In the genomic region with DNA sequence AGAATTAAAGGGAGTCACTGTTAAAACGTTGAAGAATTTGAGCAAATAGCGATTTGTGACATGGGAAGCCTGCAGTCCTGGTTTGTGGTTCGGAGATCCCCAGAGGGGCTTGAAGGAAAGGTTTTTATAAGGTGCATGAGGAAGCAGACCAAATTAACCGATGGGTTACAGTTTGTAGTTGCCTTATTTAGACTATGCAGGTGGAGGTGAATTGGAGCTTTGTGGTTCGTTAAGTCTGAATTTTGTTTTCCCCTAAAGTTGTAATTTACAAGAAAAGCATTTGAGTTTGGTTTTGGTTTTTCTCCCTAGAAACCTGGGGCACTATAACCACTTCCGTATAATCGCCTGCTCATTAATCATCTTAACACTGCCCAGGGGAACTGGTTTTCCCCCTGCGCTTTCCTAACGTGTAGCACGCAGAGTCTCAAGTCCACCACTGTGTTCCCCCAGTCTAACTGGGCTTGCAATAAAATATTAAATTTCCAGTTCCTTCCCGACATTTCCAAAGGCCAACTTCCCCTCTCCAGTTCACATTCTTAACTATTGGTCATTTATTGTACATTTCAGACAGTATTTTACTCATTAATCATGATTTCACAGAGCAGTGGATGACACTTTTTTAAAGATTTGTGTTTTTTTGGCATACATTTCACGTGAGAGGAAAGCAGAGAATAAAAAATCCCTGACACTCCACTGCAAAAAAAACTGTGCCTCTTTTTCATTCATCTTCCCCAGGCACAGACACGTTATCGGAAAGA, we compare ENCODE assay signal across 1 cellular context.
TF ChIP-seq lines count a peak whose summit lies in the region.

No MANE protein-coding gene starts in this region.

TF ChIP-seq in GM12878, 131 proteins besides CTCF, POLR2A, EP300 and RAD21 (continued from another document):
- TF ChIP-seq, protein P1, sequence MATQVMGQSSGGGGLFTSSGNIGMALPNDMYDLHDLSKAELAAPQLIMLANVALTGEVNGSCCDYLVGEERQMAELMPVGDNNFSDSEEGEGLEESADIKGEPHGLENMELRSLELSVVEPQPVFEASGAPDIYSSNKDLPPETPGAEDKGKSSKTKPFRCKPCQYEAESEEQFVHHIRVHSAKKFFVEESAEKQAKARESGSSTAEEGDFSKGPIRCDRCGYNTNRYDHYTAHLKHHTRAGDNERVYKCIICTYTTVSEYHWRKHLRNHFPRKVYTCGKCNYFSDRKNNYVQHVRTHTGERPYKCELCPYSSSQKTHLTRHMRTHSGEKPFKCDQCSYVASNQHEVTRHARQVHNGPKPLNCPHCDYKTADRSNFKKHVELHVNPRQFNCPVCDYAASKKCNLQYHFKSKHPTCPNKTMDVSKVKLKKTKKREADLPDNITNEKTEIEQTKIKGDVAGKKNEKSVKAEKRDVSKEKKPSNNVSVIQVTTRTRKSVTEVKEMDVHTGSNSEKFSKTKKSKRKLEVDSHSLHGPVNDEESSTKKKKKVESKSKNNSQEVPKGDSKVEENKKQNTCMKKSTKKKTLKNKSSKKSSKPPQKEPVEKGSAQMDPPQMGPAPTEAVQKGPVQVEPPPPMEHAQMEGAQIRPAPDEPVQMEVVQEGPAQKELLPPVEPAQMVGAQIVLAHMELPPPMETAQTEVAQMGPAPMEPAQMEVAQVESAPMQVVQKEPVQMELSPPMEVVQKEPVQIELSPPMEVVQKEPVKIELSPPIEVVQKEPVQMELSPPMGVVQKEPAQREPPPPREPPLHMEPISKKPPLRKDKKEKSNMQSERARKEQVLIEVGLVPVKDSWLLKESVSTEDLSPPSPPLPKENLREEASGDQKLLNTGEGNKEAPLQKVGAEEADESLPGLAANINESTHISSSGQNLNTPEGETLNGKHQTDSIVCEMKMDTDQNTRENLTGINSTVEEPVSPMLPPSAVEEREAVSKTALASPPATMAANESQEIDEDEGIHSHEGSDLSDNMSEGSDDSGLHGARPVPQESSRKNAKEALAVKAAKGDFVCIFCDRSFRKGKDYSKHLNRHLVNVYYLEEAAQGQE (IDR thresholded peaks at IDR 0.05; ENCODE audit: low read depth, low read length): no peak
- TF ChIP-seq TCF7 (IDR thresholded peaks at IDR 0.05; ENCODE audit: borderline replicate concordance) (no peak; the same call in 1 of the 2 replicates), NR2F1 (conservative IDR thresholded peaks at IDR 0.05) (peak; percentile 42), HCFC1 (IDR thresholded peaks at IDR 0.05; ENCODE audit: low read length) (no peak), ATF2 (IDR thresholded peaks at IDR 0.05; ENCODE audit: low read length) (peak; percentile 71), RFX5 (IDR thresholded peaks at IDR 0.05; ENCODE audit: low read depth, low read length) (no peak), USF1 (IDR thresholded peaks at IDR 0.05; ENCODE audit: borderline replicate concordance, extremely low read length, insufficient read depth, low read depth, low read length) (no peak), KDM1A (IDR thresholded peaks at IDR 0.05; ENCODE audit: borderline replicate concordance) (no peak), SUPT20H (IDR thresholded peaks at IDR 0.05; ENCODE audit: borderline replicate concordance, control insufficient read depth, low read depth, low read length) (no peak), ESRRA (IDR thresholded peaks at IDR 0.05; ENCODE audit: low read length) (no peak), GATAD2B (conservative IDR thresholded peaks at IDR 0.05; ENCODE audit: low read depth) (no peak)
- TF ChIP-seq, protein P2, sequence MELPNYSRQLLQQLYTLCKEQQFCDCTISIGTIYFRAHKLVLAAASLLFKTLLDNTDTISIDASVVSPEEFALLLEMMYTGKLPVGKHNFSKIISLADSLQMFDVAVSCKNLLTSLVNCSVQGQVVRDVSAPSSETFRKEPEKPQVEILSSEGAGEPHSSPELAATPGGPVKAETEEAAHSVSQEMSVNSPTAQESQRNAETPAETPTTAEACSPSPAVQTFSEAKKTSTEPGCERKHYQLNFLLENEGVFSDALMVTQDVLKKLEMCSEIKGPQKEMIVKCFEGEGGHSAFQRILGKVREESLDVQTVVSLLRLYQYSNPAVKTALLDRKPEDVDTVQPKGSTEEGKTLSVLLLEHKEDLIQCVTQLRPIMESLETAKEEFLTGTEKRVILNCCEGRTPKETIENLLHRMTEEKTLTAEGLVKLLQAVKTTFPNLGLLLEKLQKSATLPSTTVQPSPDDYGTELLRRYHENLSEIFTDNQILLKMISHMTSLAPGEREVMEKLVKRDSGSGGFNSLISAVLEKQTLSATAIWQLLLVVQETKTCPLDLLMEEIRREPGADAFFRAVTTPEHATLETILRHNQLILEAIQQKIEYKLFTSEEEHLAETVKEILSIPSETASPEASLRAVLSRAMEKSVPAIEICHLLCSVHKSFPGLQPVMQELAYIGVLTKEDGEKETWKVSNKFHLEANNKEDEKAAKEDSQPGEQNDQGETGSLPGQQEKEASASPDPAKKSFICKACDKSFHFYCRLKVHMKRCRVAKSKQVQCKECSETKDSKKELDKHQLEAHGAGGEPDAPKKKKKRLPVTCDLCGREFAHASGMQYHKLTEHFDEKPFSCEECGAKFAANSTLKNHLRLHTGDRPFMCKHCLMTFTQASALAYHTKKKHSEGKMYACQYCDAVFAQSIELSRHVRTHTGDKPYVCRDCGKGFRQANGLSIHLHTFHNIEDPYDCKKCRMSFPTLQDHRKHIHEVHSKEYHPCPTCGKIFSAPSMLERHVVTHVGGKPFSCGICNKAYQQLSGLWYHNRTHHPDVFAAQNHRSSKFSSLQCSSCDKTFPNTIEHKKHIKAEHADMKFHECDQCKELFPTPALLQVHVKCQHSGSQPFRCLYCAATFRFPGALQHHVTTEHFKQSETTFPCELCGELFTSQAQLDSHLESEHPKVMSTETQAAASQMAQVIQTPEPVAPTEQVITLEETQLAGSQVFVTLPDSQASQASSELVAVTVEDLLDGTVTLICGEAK (IDR thresholded peaks at IDR 0.05; ENCODE audit: borderline replicate concordance): peak; percentile 45; the same call in 1 of the 2 replicates
- TF ChIP-seq, protein P3, sequence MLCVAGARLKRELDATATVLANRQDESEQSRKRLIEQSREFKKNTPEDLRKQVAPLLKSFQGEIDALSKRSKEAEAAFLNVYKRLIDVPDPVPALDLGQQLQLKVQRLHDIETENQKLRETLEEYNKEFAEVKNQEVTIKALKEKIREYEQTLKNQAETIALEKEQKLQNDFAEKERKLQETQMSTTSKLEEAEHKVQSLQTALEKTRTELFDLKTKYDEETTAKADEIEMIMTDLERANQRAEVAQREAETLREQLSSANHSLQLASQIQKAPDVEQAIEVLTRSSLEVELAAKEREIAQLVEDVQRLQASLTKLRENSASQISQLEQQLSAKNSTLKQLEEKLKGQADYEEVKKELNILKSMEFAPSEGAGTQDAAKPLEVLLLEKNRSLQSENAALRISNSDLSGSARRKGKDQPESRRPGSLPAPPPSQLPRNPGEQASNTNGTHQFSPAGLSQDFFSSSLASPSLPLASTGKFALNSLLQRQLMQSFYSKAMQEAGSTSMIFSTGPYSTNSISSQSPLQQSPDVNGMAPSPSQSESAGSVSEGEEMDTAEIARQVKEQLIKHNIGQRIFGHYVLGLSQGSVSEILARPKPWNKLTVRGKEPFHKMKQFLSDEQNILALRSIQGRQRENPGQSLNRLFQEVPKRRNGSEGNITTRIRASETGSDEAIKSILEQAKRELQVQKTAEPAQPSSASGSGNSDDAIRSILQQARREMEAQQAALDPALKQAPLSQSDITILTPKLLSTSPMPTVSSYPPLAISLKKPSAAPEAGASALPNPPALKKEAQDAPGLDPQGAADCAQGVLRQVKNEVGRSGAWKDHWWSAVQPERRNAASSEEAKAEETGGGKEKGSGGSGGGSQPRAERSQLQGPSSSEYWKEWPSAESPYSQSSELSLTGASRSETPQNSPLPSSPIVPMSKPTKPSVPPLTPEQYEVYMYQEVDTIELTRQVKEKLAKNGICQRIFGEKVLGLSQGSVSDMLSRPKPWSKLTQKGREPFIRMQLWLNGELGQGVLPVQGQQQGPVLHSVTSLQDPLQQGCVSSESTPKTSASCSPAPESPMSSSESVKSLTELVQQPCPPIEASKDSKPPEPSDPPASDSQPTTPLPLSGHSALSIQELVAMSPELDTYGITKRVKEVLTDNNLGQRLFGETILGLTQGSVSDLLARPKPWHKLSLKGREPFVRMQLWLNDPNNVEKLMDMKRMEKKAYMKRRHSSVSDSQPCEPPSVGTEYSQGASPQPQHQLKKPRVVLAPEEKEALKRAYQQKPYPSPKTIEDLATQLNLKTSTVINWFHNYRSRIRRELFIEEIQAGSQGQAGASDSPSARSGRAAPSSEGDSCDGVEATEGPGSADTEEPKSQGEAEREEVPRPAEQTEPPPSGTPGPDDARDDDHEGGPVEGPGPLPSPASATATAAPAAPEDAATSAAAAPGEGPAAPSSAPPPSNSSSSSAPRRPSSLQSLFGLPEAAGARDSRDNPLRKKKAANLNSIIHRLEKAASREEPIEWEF (IDR thresholded peaks at IDR 0.05; ENCODE audit: insufficient replicate concordance, low read depth, low read length): no peak
